In genomic region chr1:213989740-213990472, GRCh38 we compare ENCODE assay signal across 8 cellular contexts. TPM values are rescaled to one million over a fixed set of nuclear protein-coding genes. Genes with fewer than 3 reads are reported as not detected.
DNase-seq lines count a peak whose midpoint lies in the region; ATAC-seq and TF ChIP-seq lines count a peak whose summit lies in the region.

No MANE protein-coding gene starts in this region.

- ATAC-seq in GM21526 (IDR thresholded peaks at IDR 0.05; ENCODE audit: low FRiP score, unreplicated experiment) = no peak
- ATAC-seq in GM21576 (IDR thresholded peaks at IDR 0.05; ENCODE audit: unreplicated experiment) = no peak

- H3K27me3 ChIP-seq in HAP-1 (ENCODE audit: low read depth) (no peaks in the 10 kb centered on the region), endodermal cell (ENCODE audit: control insufficient read depth, insufficient read depth, low read length, poor library complexity, severe bottlenecking) (peaks cover 64% of the 10 kb centered on the region)

- no peak for TF ChIP-seq CTCF in endodermal cell (conservative IDR thresholded peaks at IDR 0.05)
- no peak for TF ChIP-seq CTCF in osteocyte (IDR thresholded peaks at IDR 0.05)

- H3K36me3 ChIP-seq in HAP-1 (replicated peaks) = no peaks in the 10 kb centered on the region
- H3K36me3 ChIP-seq in endodermal cell (ENCODE audit: control insufficient read depth, insufficient read depth, low read length) = no peaks in the 10 kb centered on the region

- H3K4me3 ChIP-seq in HAP-1 = peak overlapping the region; percentile 48
- peak overlapping the region; percentile 91 for H3K4me3 ChIP-seq in endodermal cell (ENCODE audit: low read length)

- in situ Hi-C loops in HAP-1 (cut with MboI; ENCODE audit: low sequenced_read_pairs) (no loop called here), KBM-7 (cut with MboI; ENCODE audit: low pct_unique_long_range_greater_than_20kb, low sequenced_read_pairs) (no loop called here)

- H3K4me3 Mint-ChIP-seq in endodermal cell (peak overlapping the region; percentile 78), osteocyte (ENCODE audit: unreplicated experiment) (peak overlapping the region; percentile 82)

- 40 to 42% methylated on average over 2 to 5 of the region's 5 CpGs for WGBS in endodermal cell (ENCODE audit: insufficient coverage in 1 of 2, insufficient read length in 1 of 2), 2 experiments

- H3K4me1 ChIP-seq in HAP-1 = peaks cover 25% of the 10 kb centered on the region
- peaks cover 17% of the 10 kb centered on the region for H3K4me1 ChIP-seq in endodermal cell (ENCODE audit: control insufficient read depth, insufficient read depth, low read length)

- DNase-seq in HAP-1 (ENCODE audit: low spot score in 2 of 2) = peak in 1 of 2 experiments; percentile 32
- DNase-seq in NCI-H345 (lab: John Stamatoyannopoulos, UW) = peak; percentile 88
- peak; percentile 61 for DNase-seq in endodermal cell
- no peak for DNase-seq in osteocyte (ENCODE audit: extremely low spot score, unreplicated experiment)
- no peak for DNase-seq in HK-2 (ENCODE audit: unreplicated experiment)
- DNase-seq in KBM-7 = no peak

- H3K27ac ChIP-seq in endodermal cell (ENCODE audit: low read depth, low read length) = no peak overlapping the region

- no peak overlapping the region for H3K9ac ChIP-seq in endodermal cell (ENCODE audit: extremely low read depth, low read length, poor library complexity, severe bottlenecking)

- H3K9me3 Mint-ChIP-seq in endodermal cell = no peaks in the 10 kb centered on the region
- H3K9me3 Mint-ChIP-seq in osteocyte (ENCODE audit: unreplicated experiment) = no peaks in the 10 kb centered on the region

- H3K27ac Mint-ChIP-seq in endodermal cell (no peak overlapping the region), osteocyte (ENCODE audit: unreplicated experiment) (no peak overlapping the region)

- H3K27me3 Mint-ChIP-seq in endodermal cell (ENCODE audit: insufficient read depth) (peaks cover 79% of the 10 kb centered on the region), osteocyte (ENCODE audit: unreplicated experiment) (peaks cover 79% of the 10 kb centered on the region)

- no peaks in the 10 kb centered on the region for H3K9me3 ChIP-seq in HAP-1
- H3K9me3 ChIP-seq in endodermal cell (ENCODE audit: control insufficient read depth, low read length) = no peaks in the 10 kb centered on the region

- H3K4me1 Mint-ChIP-seq in endodermal cell (peaks cover 29% of the 10 kb centered on the region), osteocyte (ENCODE audit: unreplicated experiment) (peaks cover 30% of the 10 kb centered on the region)

- H3K36me3 Mint-ChIP-seq in endodermal cell (ENCODE audit: low read depth) = no peaks in the 10 kb centered on the region
- no peaks in the 10 kb centered on the region for H3K36me3 Mint-ChIP-seq in osteocyte (ENCODE audit: unreplicated experiment)

RNA-seq across cellular contexts. Expression of gene PROX1, which starts 2.1 kb away (rescaled TPM):
- total RNA-seq in endodermal cell (1 to 10 TPM; 1.5 to 3.9 TPM), osteocyte (0.32 and 0.81 TPM in 2 replicates)
- 6.0 TPM for polyA plus RNA-seq in endodermal cell (2013, experiment 1 of 2)
- polyA plus RNA-seq in endodermal cell (2013, experiment 2 of 2) = 4.8 TPM

Comparison
In these comparisons a context has a peak if more than half of its experiments do, and no peak if none do; other contexts are left out.
1. DNase-seq: peak in NCI-H345 (single experiment) and endodermal cell (single experiment); none in osteocyte (single experiment), HK-2 (single experiment) and KBM-7 (single experiment).